8 cellular contexts compared by ENCODE assay signal in genomic region chr10:112446055-112446854, GRCh38. TPM values are rescaled to one million over a fixed set of nuclear protein-coding genes. Genes with fewer than 3 reads are reported as not detected.
DNase-seq lines count a peak whose midpoint lies in the region; ATAC-seq and TF ChIP-seq lines count a peak whose summit lies in the region.

No MANE protein-coding gene starts in this region.

- H4K5ac ChIP-seq in IMR-90 (ENCODE audit: low read depth, low read length), result peak overlapping the region; percentile 69

- dilution Hi-C loops in IMR-90 (cut with HindIII; ENCODE audit: low sequenced_read_pairs, unreplicated experiment), result no loop called here

- peak overlapping the region; percentile 82 to 98 for H4K8ac ChIP-seq in IMR-90 (ENCODE audit: low read depth in 2 of 2, low read length in 2 of 2)

- H3K27ac ChIP-seq in IMR-90 (ENCODE audit: insufficient read depth, low read length), result peak overlapping the region; percentile 92

- no peak overlapping the region for H2BK15ac ChIP-seq in IMR-90 (ENCODE audit: low read depth, low read length)

- H3K18ac ChIP-seq in IMR-90 (ENCODE audit: low read depth, low read length), result peak overlapping the region; percentile 44; the same call in 1 of the 2 replicates

- CTCF ChIA-PET in IMR-90 (lab: Yijun Ruan, JAX), result interaction anchor here (0.7 kb wide), 1 partner anchor 1503 kb away, joined by 3 read pairs; no protein-coding TSS in a partner anchor
- CTCF ChIA-PET in activated CD4-positive, alpha-beta memory T cell treated with anti-CD3 and anti-CD28 coated beads for 36 hours (lab: Charles Lee), result interaction anchor here (0.9 to 2.0 kb wide), 7 partner anchors 11 to 85 kb away, joined by 3 to 15 read pairs (median 4); no protein-coding TSS in a partner anchor

- peak overlapping the region; percentile 86 for H3K56ac ChIP-seq in IMR-90 (ENCODE audit: extremely low read depth, insufficient read depth, low read length)

- H3K27me3 Mint-ChIP-seq in activated CD4-positive, alpha-beta memory T cell treated with anti-CD3 and anti-CD28 coated beads for 36 hours, result no peaks in the 10 kb centered on the region

- peak overlapping the region; percentile 69 for H2AK5ac ChIP-seq in IMR-90 (ENCODE audit: low read depth, low read length)

- peak overlapping the region; percentile 91 for H3K27ac Mint-ChIP-seq in activated CD4-positive, alpha-beta memory T cell treated with anti-CD3 and anti-CD28 coated beads for 36 hours

- intact Hi-C loops in IMR-90 (cut with micrococcal nuclease), result loop anchor here (1.0 kb wide), 1 partner anchor 939 kb away; no protein-coding TSS in a partner anchor
- intact Hi-C loops in activated CD4-positive, alpha-beta memory T cell treated with anti-CD3 and anti-CD28 coated beads for 36 hours (cut with micrococcal nuclease), result loop anchor here (2.0 to 5.0 kb wide), 3 partner anchors 15 to 264 kb away; partner anchors contain the start of gene GPAM
- intact Hi-C loops in posterior vena cava (cut with DNase I), result no loop called here

- peaks cover 19 to 21% of the 10 kb centered on the region in 2 experiments for H3K79me1 ChIP-seq in IMR-90 (ENCODE audit: low read depth in 1 of 2, low read length in 2 of 2)

- peak overlapping the region; percentile 81 for H3K4ac ChIP-seq in IMR-90 (ENCODE audit: low read depth, low read length)

- no peak for TF ChIP-seq POLR2A in IMR-90 (IDR thresholded peaks at IDR 0.05; ENCODE audit: low read depth, low read length)

- DNase-seq in IMR-90, result peak; percentile 23
- peak; percentile 42 for DNase-seq in activated CD4-positive, alpha-beta memory T cell treated with anti-CD3 and anti-CD28 coated beads for 36 hours
- peak; percentile 8 for DNase-seq in germinal center (ENCODE audit: low spot score)
- peak; percentile 78 for DNase-seq in posterior vena cava (ENCODE audit: low spot score)
- DNase-seq in DMS114 treated with DMSO at 0.1 percent for 48 hours (lab: John Stamatoyannopoulos, UW; ENCODE audit: unreplicated experiment), result no peak
- no peak for DNase-seq in NCI-H1105 (lab: John Stamatoyannopoulos, UW)

- POLR2A ChIA-PET in IMR-90 (lab: Charles Lee; ENCODE audit: unreplicated experiment), result interaction anchor here (0.6 kb wide), 1 partner anchor 21 kb away, joined by 10 read pairs; no protein-coding TSS in a partner anchor
- POLR2A ChIA-PET in activated CD4-positive, alpha-beta memory T cell treated with anti-CD3 and anti-CD28 coated beads for 36 hours (lab: Charles Lee), result interaction anchor here (0.6 to 1.8 kb wide), 6 partner anchors 10 to 71 kb away, joined by 3 to 14 read pairs (median 4); no protein-coding TSS in a partner anchor

- ATAC-seq in GM18517 (IDR thresholded peaks at IDR 0.05; ENCODE audit: unreplicated experiment), result peak; percentile 48
- peak; percentile 58 for ATAC-seq in IMR-90 (ENCODE audit: low read depth)
- ATAC-seq in HG02642 (IDR thresholded peaks at IDR 0.05; ENCODE audit: poor library complexity, unreplicated experiment), result no peak

- H3K27me3 ChIP-seq in IMR-90 (ENCODE audit: control insufficient read depth, insufficient read depth, low read length), result no peaks in the 10 kb centered on the region

- H3K36me3 Mint-ChIP-seq in activated CD4-positive, alpha-beta memory T cell treated with anti-CD3 and anti-CD28 coated beads for 36 hours, result peaks cover 49% of the 10 kb centered on the region

- peak overlapping the region; percentile 97 for H3K9ac ChIP-seq in IMR-90 (ENCODE audit: low read depth, low read length)

- no peak for TF ChIP-seq CTCF in IMR-90 (conservative IDR thresholded peaks at IDR 0.05; ENCODE audit: low read depth, low read length)

- WGBS in IMR-90 (ENCODE audit: extremely low coverage in 2 of 2, insufficient read length in 1 of 2), 2 experiments, result 0% methylated on average over 10 of the region's 20 CpGs; no CpG with 5 or more reads in 1 of the 2 experiments

- no peak for TF ChIP-seq RAD21 in IMR-90 (IDR thresholded peaks at IDR 0.05; ENCODE audit: low read length)

- H4K91ac ChIP-seq in IMR-90 (ENCODE audit: insufficient read depth, low read depth, low read length), result peak overlapping the region; percentile 64

- H3K4me2 ChIP-seq in IMR-90 (ENCODE audit: low read depth, low read length), result peak overlapping the region; percentile 92

- H3K4me1 Mint-ChIP-seq in activated CD4-positive, alpha-beta memory T cell treated with anti-CD3 and anti-CD28 coated beads for 36 hours (ENCODE audit: low read depth), result peaks cover 54% of the 10 kb centered on the region

- H3K9me1 ChIP-seq in IMR-90 (ENCODE audit: insufficient read depth, low read length), result no peaks in the 10 kb centered on the region

- H2AK9ac ChIP-seq in IMR-90 (replicated peaks; ENCODE audit: low read depth, low read length, poor library complexity), result peak overlapping the region; percentile 95

- in situ Hi-C loops in IMR-90 (cut with MboI; ENCODE audit: low sequenced_read_pairs), result loop anchor here (10.0 kb wide), 1 partner anchor 261 kb away; the partner anchor contains the start of gene GPAM

- peak overlapping the region; percentile 99 for H2AFZ ChIP-seq in IMR-90 (replicated peaks; ENCODE audit: low read length, poor library complexity)

- H3K14ac ChIP-seq in IMR-90 (replicated peaks; ENCODE audit: low read depth, low read length), result peak overlapping the region; percentile 85

- BruUV-seq in IMR-90 (replicated peaks; lab: Mats Ljungman, UMichigan), result no TSS peak

- H3K9me3 ChIP-seq in IMR-90 (ENCODE audit: control insufficient read depth, insufficient read depth, low read length), result no peaks in the 10 kb centered on the region

- no peak overlapping the region for H2BK120ac ChIP-seq in IMR-90 (ENCODE audit: low read depth, low read length)

- peaks cover 2% of the 10 kb centered on the region for H3K36me3 ChIP-seq in IMR-90 (ENCODE audit: control insufficient read depth, insufficient read depth, low read length)

- H3K4me3 Mint-ChIP-seq in activated CD4-positive, alpha-beta memory T cell treated with anti-CD3 and anti-CD28 coated beads for 36 hours, result peak overlapping the region; percentile 96

- H3K9me3 Mint-ChIP-seq in activated CD4-positive, alpha-beta memory T cell treated with anti-CD3 and anti-CD28 coated beads for 36 hours, result no peaks in the 10 kb centered on the region

- no peak overlapping the region for H2BK20ac ChIP-seq in IMR-90 (ENCODE audit: low read depth, low read length)

- peak overlapping the region; percentile 73 for H3K23ac ChIP-seq in IMR-90 (ENCODE audit: low read depth, low read length)

- no peaks in the 10 kb centered on the region for H4K20me1 ChIP-seq in IMR-90 (ENCODE audit: insufficient read depth, low read length)

- peak overlapping the region; percentile 95 for H3K4me3 ChIP-seq in IMR-90 (ENCODE audit: insufficient read depth, low read depth, low read length)

- H3K4me1 ChIP-seq in IMR-90 (ENCODE audit: control insufficient read depth, insufficient read depth, low read length), result no peaks in the 10 kb centered on the region

- H2BK5ac ChIP-seq in IMR-90 (ENCODE audit: low read depth, low read length, poor library complexity, severe bottlenecking), result peak overlapping the region; percentile 57

TF ChIP-seq in IMR-90, 13 proteins besides CTCF, POLR2A, EP300 and RAD21:
- TF ChIP-seq NFE2L2 (IDR thresholded peaks at IDR 0.05; ENCODE audit: low read depth, low read length), result no peak
TF ChIP-seq in IMR-90: peak in this region for 0.

RNA-seq across cellular contexts. Expression of gene ZDHHC6, which starts 0.5 kb away (rescaled TPM):
- 17.4 and 22.2 TPM in 2 replicates for total RNA-seq in IMR-90 (2012; rRNA removed)
- 15.4 and 21.6 TPM in 2 replicates for polyA plus RNA-seq in IMR-90 (2012; rRNA removed)
- 3.1 and 5.7 TPM in 2 replicates for polyA plus RNA-seq in IMR-90 (2012; cell fraction: cytosol; rRNA removed)
- polyA plus RNA-seq in IMR-90 (2012; cell fraction: nucleus; rRNA removed; ENCODE audit: low replicate concordance), result 9.7 and 54.2 TPM in 2 replicates
- 10 to 100 TPM; 40.1 to 40.7 TPM for total RNA-seq in activated CD4-positive, alpha-beta memory T cell treated with anti-CD3 and anti-CD28 coated beads for 36 hours
- 10 to 100 TPM; 19.0 to 25.0 TPM for total RNA-seq in posterior vena cava

RNA-seq across cellular contexts. Expression of gene VTI1A, which starts 0.8 kb away (rescaled TPM):
- total RNA-seq in IMR-90 (2012; rRNA removed) (24.9 and 35.0 TPM in 2 replicates), posterior vena cava (10 to 100 TPM; 32.3 to 35.5 TPM)
- 7.7 and 9.7 TPM in 2 replicates for polyA plus RNA-seq in IMR-90 (2012; rRNA removed)
- 4.1 and 5.0 TPM in 2 replicates for polyA plus RNA-seq in IMR-90 (2012; cell fraction: cytosol; rRNA removed)
- polyA plus RNA-seq in IMR-90 (2012; cell fraction: nucleus; rRNA removed; ENCODE audit: low replicate concordance), result 8.1 and 27.6 TPM in 2 replicates
- total RNA-seq in activated CD4-positive, alpha-beta memory T cell treated with anti-CD3 and anti-CD28 coated beads for 36 hours, result 10 to 100 TPM; 24.3 to 24.5 TPM

Comparison
In these comparisons a context has a peak if more than half of its experiments do, and no peak if none do; other contexts are left out.
1. DNase-seq: peak in IMR-90 (single experiment), activated CD4-positive, alpha-beta memory T cell treated with anti-CD3 and anti-CD28 coated beads for 36 hours (single experiment), germinal center (single experiment) and posterior vena cava (single experiment); none in DMS114 treated with DMSO at 0.1 percent for 48 hours (single experiment) and NCI-H1105 (single experiment).
2. intact Hi-C loops: an anchor here in IMR-90 (1.0 kb wide) and activated CD4-positive, alpha-beta memory T cell treated with anti-CD3 and anti-CD28 coated beads for 36 hours (2.0 to 5.0 kb wide); none called in posterior vena cava.